ENCODE assay signal across 12 cellular contexts in genomic region chr12:52964556-52965336, GRCh38. TPM values are rescaled to one million over a fixed set of nuclear protein-coding genes. Genes with fewer than 3 reads are reported as not detected.
A peak's percentile ranks its signal among the peaks of the same experiment; 100 is the strongest.
DNase-seq lines count a peak whose midpoint lies in the region; ATAC-seq and TF ChIP-seq lines count a peak whose summit lies in the region.
"Had no signal": no experiment of that assay in that cellular context is flagged by ENCODE, and none has a peak within 500 bp of the region (broad histone marks: within the 10 kb centered on the region; RNA-seq: fewer than 3 reads in every experiment).

No MANE protein-coding gene starts in this region.

- peaks cover 9% of the 10 kb centered on the region for H3K27me3 Mint-ChIP-seq in T-helper 2 cell treated with Interferon-gamma antibody and Interleukin-4, amounts not matched to agents 5 μg/mL and 100 μg/mL, for 36 hours (ENCODE audit: low read depth)

- no peak for TF ChIP-seq POLR2A in uterus (IDR thresholded peaks at IDR 0.05)

- no peaks in the 10 kb centered on the region for H3K79me1 ChIP-seq in mesendoderm (ENCODE audit: low read length)

- intact Hi-C loops in heart right ventricle (cut with DNase I) = no loop called here
- intact Hi-C loops in cardiac septum (cut with DNase I) = no loop called here
- intact Hi-C loops in uterus (cut with DNase I; ENCODE audit: low total_unique reads) = no loop called here

- H3K23ac ChIP-seq in mesendoderm (ENCODE audit: low read length) = peak overlapping the region; percentile 51

- H3K27ac ChIP-seq in heart right ventricle (peak overlapping the region in 1 of 10 donors; percentile 41), mesendoderm (ENCODE audit: low read depth, low read length) (no peak overlapping the region), uterus (peak overlapping the region; percentile 49 to 63)
- H3K27ac ChIP-seq: VCaP had no signal

- peak overlapping the region; percentile 7 for H3K18ac ChIP-seq in mesendoderm (ENCODE audit: low read length)

- no peak overlapping the region for H2BK15ac ChIP-seq in mesendoderm (replicated peaks; ENCODE audit: low read depth)

- WGBS in heart right ventricle, 2 donors = 42 to 43% methylated on average over 19 of the region's 19 CpGs
- no CpG with 5 or more reads among the region's 19 CpGs for WGBS in mesendoderm (ENCODE audit: extremely low coverage, insufficient coverage, low lambda C conversion rate)

- H2AK5ac ChIP-seq in mesendoderm (ENCODE audit: low read length) = no peak overlapping the region

- H3K36me3 Mint-ChIP-seq in T-helper 2 cell treated with Interferon-gamma antibody and Interleukin-4, amounts not matched to agents 5 μg/mL and 100 μg/mL, for 36 hours (ENCODE audit: low read depth) = no peaks in the 10 kb centered on the region

- H3K4me2 ChIP-seq in mesendoderm (ENCODE audit: low read length) = peak overlapping the region; percentile 54

- no peak for DNase-seq in heart right ventricle
- DNase-seq in cardiac septum (ENCODE audit: low spot score) = no peak
- DNase-seq in epithelial cell of proximal tubule (ENCODE audit: low read depth) = no peak
- peak; percentile 70 for DNase-seq in mesendoderm
- DNase-seq in uterus = no peak
- no peak for DNase-seq in T-helper 2 cell treated with Interferon-gamma antibody and Interleukin-4, amounts not matched to agents 5 μg/mL and 100 μg/mL, for 36 hours (ENCODE audit: low spot score)
- no peak for DNase-seq in NCI-H2196 (lab: John Stamatoyannopoulos, UW; ENCODE audit: unreplicated experiment)
- DNase-seq: amniotic stem cell; SHP77 treated with DMSO at 0.1 percent for 48 hours; stimulated activated CD4-positive, alpha-beta T cell treated with anti-CD3 and anti-CD28 coated beads, Interleukin-4, amount 100 ng/mL, for 24 hours had no signal

- no peaks in the 10 kb centered on the region for H3K79me2 ChIP-seq in mesendoderm (ENCODE audit: control insufficient read depth, insufficient read depth, low read length)

- H3K27ac Mint-ChIP-seq in T-helper 2 cell treated with Interferon-gamma antibody and Interleukin-4, amounts not matched to agents 5 μg/mL and 100 μg/mL, for 36 hours = no peak overlapping the region

- peak overlapping the region; percentile 89 for H3K56ac ChIP-seq in mesendoderm (ENCODE audit: low read length)

- no peaks in the 10 kb centered on the region for H3K36me3 ChIP-seq in heart right ventricle
- H3K36me3 ChIP-seq in mesendoderm (ENCODE audit: control insufficient read depth, insufficient read depth, low read length) = no peaks in the 10 kb centered on the region
- no peaks in the 10 kb centered on the region for H3K36me3 ChIP-seq in uterus

- no peak overlapping the region for H2BK5ac ChIP-seq in mesendoderm (ENCODE audit: low read length)

- no peak overlapping the region for H2BK120ac ChIP-seq in mesendoderm (ENCODE audit: low read depth, low read length)

- no peak overlapping the region for H3K4me3 Mint-ChIP-seq in T-helper 2 cell treated with Interferon-gamma antibody and Interleukin-4, amounts not matched to agents 5 μg/mL and 100 μg/mL, for 36 hours

- ATAC-seq in heart right ventricle (peak in 3 of 8 donors; percentile 22 to 33 (median 26)), GM19467 (IDR thresholded peaks at IDR 0.05; ENCODE audit: unreplicated experiment) (no peak)

- no peaks in the 10 kb centered on the region for H3K9me3 ChIP-seq in heart right ventricle
- H3K9me3 ChIP-seq in uterus = no peaks in the 10 kb centered on the region

- no peak overlapping the region for H4K5ac ChIP-seq in mesendoderm (ENCODE audit: low read length)

- H3K4me3 ChIP-seq in heart right ventricle (peak overlapping the region in 7 of 10 donors; percentile 8 to 47 (median 39)), epithelial cell of proximal tubule (ENCODE audit: low read depth, low read length) (peak overlapping the region; percentile 57), mesendoderm (ENCODE audit: low read length) (no peak overlapping the region), uterus (peak overlapping the region; percentile 5 to 18)

- H3K27me3 ChIP-seq in heart right ventricle (peaks cover 0 to 45% (median 24%) of the 10 kb centered on the region in 7 donors), mesendoderm (ENCODE audit: insufficient read depth, low read length, poor library complexity) (no peaks in the 10 kb centered on the region), uterus (no peaks in the 10 kb centered on the region)

- H4K8ac ChIP-seq in mesendoderm (ENCODE audit: low read depth, low read length) = no peak overlapping the region

- no peak overlapping the region for H3K4ac ChIP-seq in mesendoderm (ENCODE audit: low read depth, low read length)

- TF ChIP-seq CTCF in heart right ventricle (IDR thresholded peaks at IDR 0.05) (no peak), epithelial cell of proximal tubule (conservative IDR thresholded peaks at IDR 0.05; ENCODE audit: low read depth, low read length) (no peak), uterus (IDR thresholded peaks at IDR 0.05) (no peak)

- H3K9me3 Mint-ChIP-seq in T-helper 2 cell treated with Interferon-gamma antibody and Interleukin-4, amounts not matched to agents 5 μg/mL and 100 μg/mL, for 36 hours = no peaks in the 10 kb centered on the region

- H3K4me1 ChIP-seq in heart right ventricle (peaks cover 0 to 13% (median 0%) of the 10 kb centered on the region in 9 donors), mesendoderm (ENCODE audit: control insufficient read depth, low read depth, low read length) (peaks cover 5% of the 10 kb centered on the region), uterus (no peaks in the 10 kb centered on the region)

- H3K4me1 Mint-ChIP-seq in T-helper 2 cell treated with Interferon-gamma antibody and Interleukin-4, amounts not matched to agents 5 μg/mL and 100 μg/mL, for 36 hours (ENCODE audit: low read depth) = no peaks in the 10 kb centered on the region

- peak overlapping the region; percentile 65 for H3K9ac ChIP-seq in mesendoderm (ENCODE audit: low read length)

RNA-seq across cellular contexts. Expression of gene KRT18, which starts 15.8 kb away (rescaled TPM):
- 10 to 100 TPM in 1 of 10 donors, 1 to 10 TPM in 9; 2.8 to 20.9 (median 6.4) TPM for total RNA-seq in heart right ventricle
- 10 to 100 TPM in 1 of 2 donors, 1 to 10 TPM in 1; 7.8 to 13.1 TPM for polyA plus RNA-seq in heart right ventricle
- total RNA-seq in cardiac septum = 10.7 TPM
- total RNA-seq in epithelial cell of proximal tubule = 1,855 and 2,668 TPM in 2 replicates
- 373 TPM for polyA plus RNA-seq in mesendoderm (2013, experiment 1 of 2)
- polyA plus RNA-seq in mesendoderm (2013, experiment 2 of 2) = 379 TPM
- total RNA-seq in uterus = 10 to 100 TPM in 3 of 4 donors, 1 to 10 TPM in 1; 2.6 to 69.2 (median 17.8) TPM

RNA-seq across cellular contexts. Expression of gene EIF4B, which starts 41.5 kb away (rescaled TPM):
- 100 to 1,000 TPM; 364 to 477 (median 431) TPM for total RNA-seq in heart right ventricle
- 10 to 100 TPM; 53.2 to 63.5 TPM for polyA plus RNA-seq in heart right ventricle
- 324 TPM for total RNA-seq in cardiac septum
- total RNA-seq in epithelial cell of proximal tubule = 371 and 447 TPM in 2 replicates
- polyA plus RNA-seq in mesendoderm (2013, experiment 1 of 2) = 385 TPM
- 407 TPM for polyA plus RNA-seq in mesendoderm (2013, experiment 2 of 2)
- 1,000 to 10,000 TPM in 1 of 4 donors, 100 to 1,000 TPM in 3; 388 to 1,076 (median 585) TPM for total RNA-seq in uterus

RNA-seq across cellular contexts. Expression of gene KRT8, which starts 59.9 kb away (rescaled TPM):
- total RNA-seq in heart right ventricle = 100 to 1,000 TPM in 6 of 10 donors, 10 to 100 TPM in 4; 52.1 to 150 (median 109) TPM
- polyA plus RNA-seq in heart right ventricle = 100 to 1,000 TPM; 153 to 161 TPM
- total RNA-seq in cardiac septum = 82.2 TPM
- total RNA-seq in epithelial cell of proximal tubule = 1,207 and 1,417 TPM in 2 replicates
- 450 TPM for polyA plus RNA-seq in mesendoderm (2013, experiment 1 of 2)
- polyA plus RNA-seq in mesendoderm (2013, experiment 2 of 2) = 461 TPM
- total RNA-seq in uterus = 10 to 100 TPM in 3 of 4 donors, 1 to 10 TPM in 1; 9.1 to 46.2 (median 36.5) TPM

Comparison
In these comparisons a context has a peak if more than half of its experiments do, and no peak if none do; other contexts are left out.
1. RNA of gene KRT18, which starts 15.8 kb away (total RNA-seq): 1,855 to 2,668 TPM in epithelial cell of proximal tubule; 2.6 to 69.2 TPM in uterus, 10.7 TPM in cardiac septum (single experiment) and 2.8 to 20.9 TPM in heart right ventricle; every median in the first group is over 10 times any median in the second.